ENCODE assay signal across 22 cellular contexts in the genomic region with DNA sequence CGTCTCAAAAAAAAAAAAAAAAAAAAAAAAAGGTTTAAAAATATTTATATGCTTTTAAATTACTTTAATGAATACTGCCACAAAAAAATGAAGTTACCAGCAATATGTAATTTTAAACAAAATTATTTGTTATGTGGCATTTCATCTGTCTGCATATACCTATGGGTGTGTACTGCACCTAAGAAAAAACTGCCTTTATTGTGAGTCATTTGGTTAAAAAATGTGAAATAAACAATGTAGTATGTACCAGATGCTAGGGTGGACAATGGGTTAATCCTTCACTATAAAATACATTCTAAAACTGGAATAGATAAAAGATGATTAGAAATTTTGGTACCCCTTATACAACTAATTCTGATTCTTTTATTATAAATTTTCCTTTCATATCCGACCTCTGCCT.
"Had no signal": no experiment of that assay in that cellular context is flagged by ENCODE, and none has a peak within 500 bp of the region (broad histone marks: within the 10 kb centered on the region; RNA-seq: fewer than 3 reads in every experiment).

No MANE protein-coding gene starts in this region.

- H3K27ac Mint-ChIP-seq: activated B cell treated with CpG ODN at 0.5 μM for 24 hours; activated CD4-positive, alpha-beta memory T cell treated with anti-CD3 and anti-CD28 coated beads, Interleukin-2, amount 10 ng/mL, durations not matched to agents 7 days and 5 days had no signal

- H3K4me3 Mint-ChIP-seq: activated B cell treated with CpG ODN at 0.5 μM for 24 hours; activated CD4-positive, alpha-beta memory T cell treated with anti-CD3 and anti-CD28 coated beads, Interleukin-2, amount 10 ng/mL, durations not matched to agents 7 days and 5 days; neural crest cell had no signal

- H3K9me3 Mint-ChIP-seq: activated B cell treated with CpG ODN at 0.5 μM for 24 hours; activated CD4-positive, alpha-beta memory T cell treated with anti-CD3 and anti-CD28 coated beads, Interleukin-2, amount 10 ng/mL, durations not matched to agents 7 days and 5 days; neural crest cell; T-cell had no signal

- H3K4me1 ChIP-seq: breast epithelium had no signal

- H3K36me3 ChIP-seq: breast epithelium had no signal

- H3K9me3 ChIP-seq: adrenal gland, breast epithelium, gastroesophageal sphincter, heart left ventricle, tibial artery had no signal

- H3K27me3 Mint-ChIP-seq: activated B cell treated with CpG ODN at 0.5 μM for 24 hours; activated CD4-positive, alpha-beta memory T cell treated with anti-CD3 and anti-CD28 coated beads, Interleukin-2, amount 10 ng/mL, durations not matched to agents 7 days and 5 days; progenitor cell of endocrine pancreas; T-cell had no signal

- H3K27me3 ChIP-seq: adrenal gland, breast epithelium, gastroesophageal sphincter, heart left ventricle, tibial artery had no signal

- ATAC-seq: gastroesophageal sphincter; heart left ventricle; stimulated activated naive CD8-positive, alpha-beta T cell treated with anti-CD3 and anti-CD28 coated beads, Interleukin-15, Interleukin-2, amounts not matched to agents 100 U/mL and 50 U/mL, for 24 hours; T-cell had no signal

- H3K4me3 ChIP-seq: adrenal gland, breast epithelium, coronary artery, gastroesophageal sphincter, heart left ventricle, lung, tibial artery had no signal

- H3K27ac ChIP-seq: adrenal gland, breast epithelium, coronary artery, gastroesophageal sphincter, heart left ventricle, tibial artery had no signal

- DNase-seq: activated B cell treated with CpG ODN at 0.5 μM for 24 hours; activated CD4-positive, alpha-beta memory T cell treated with anti-CD3 and anti-CD28 coated beads, Interleukin-2, amount 10 ng/mL, durations not matched to agents 7 days and 5 days; activated CD4-positive, alpha-beta T cell treated with anti-CD3 and anti-CD28 coated beads for 4 hours; activated CD8-positive, alpha-beta memory T cell treated with anti-CD3 and anti-CD28 coated beads, Interleukin-2, amount 50 U/mL, for 4 hours; activated naive CD4-positive, alpha-beta T cell treated with Interleukin-2 at 50 U/mL for 16 hours; adrenal gland; heart left ventricle; kidney; stimulated activated CD4-positive, alpha-beta T cell treated with anti-CD3 and anti-CD28 coated beads, Interleukin-12 subunit alpha, Interleukin-12 subunit beta, amount 100 ng/mL, for 4 hours; stimulated activated CD4-positive, alpha-beta T cell treated with anti-CD3 and anti-CD28 coated beads, Interleukin-1b, Interleukin-23, amount 100 ng/mL, for 48 hours; stimulated activated CD8-positive, alpha-beta memory T cell treated with anti-CD3 and anti-CD28 coated beads, Interleukin-4, amount 100 ng/mL, for 48 hours; stimulated activated naive CD8-positive, alpha-beta T cell treated with anti-CD3 and anti-CD28 coated beads, Interleukin-15, Interleukin-2, amounts not matched to agents 100 U/mL and 50 U/mL, for 24 hours; substantia nigra; T-cell; T-helper 9 cell; tibial artery had no signal
